ENCODE assay signal across 9 cellular contexts in the genomic region with DNA sequence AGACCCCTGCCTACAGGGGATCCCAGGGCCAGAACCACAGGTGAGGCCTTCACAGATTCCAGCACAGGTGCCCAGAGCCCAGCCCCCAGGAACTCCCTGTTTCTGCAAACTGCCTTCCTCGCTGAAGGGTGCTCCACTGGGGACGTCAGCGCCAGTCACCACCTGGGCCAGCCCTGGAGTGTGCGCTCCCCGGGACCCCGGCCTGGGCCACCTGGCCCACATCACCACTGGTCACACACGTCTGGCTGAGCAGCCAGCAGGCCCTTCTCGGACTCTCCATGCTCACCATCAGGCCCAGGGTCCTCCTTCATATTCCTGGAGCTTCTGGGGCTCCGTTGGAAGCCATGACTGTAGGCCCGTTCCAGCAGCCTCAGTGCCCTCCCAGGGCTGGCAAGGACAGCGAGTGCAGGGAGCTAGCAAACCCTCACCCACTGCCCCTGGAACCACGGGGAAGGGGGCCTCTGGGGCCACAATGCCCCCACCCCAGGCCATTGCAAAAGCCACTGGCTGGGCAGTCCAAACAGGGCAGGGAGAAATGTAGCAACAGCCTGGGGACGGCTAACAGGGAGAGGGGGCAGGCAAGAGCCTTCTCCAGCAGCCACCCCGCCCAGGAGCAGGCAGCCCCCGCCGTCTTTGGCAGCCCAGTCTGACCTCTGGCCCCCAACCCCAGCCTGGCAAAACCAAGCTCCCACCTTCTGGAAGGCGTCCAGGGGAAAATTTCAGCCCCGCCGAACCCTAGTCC. TPM values are rescaled to one million over a fixed set of nuclear protein-coding genes. Genes with fewer than 3 reads are reported as not detected.
DNase-seq lines count a peak whose midpoint lies in the region; ATAC-seq lines count a peak whose summit lies in the region.
"Had no signal": no experiment of that assay in that cellular context is flagged by ENCODE, and none has a peak within 500 bp of the region (broad histone marks: within the 10 kb centered on the region; RNA-seq: fewer than 3 reads in every experiment).

No MANE protein-coding gene starts in this region.

- H3K4me3 ChIP-seq in CD4-positive, CD25-positive, alpha-beta regulatory T cell (ENCODE audit: low read depth, low read length) = no peak overlapping the region

- no peak overlapping the region for H3K27ac Mint-ChIP-seq in CD4-positive, CD25-positive, alpha-beta regulatory T cell
- peak overlapping the region in 1 of 2 donors; percentile 60 for H3K27ac Mint-ChIP-seq in effector memory CD8-positive, alpha-beta T cell
- no peak overlapping the region for H3K27ac Mint-ChIP-seq in natural killer cell treated with Interleukin-12 subunit alpha and Interleukin-12 subunit beta and Interleukin-15 and Interleukin-18, amount 100 ng/mL, for 72 hours

- peaks cover 0 to 6% (median 0%) of the 10 kb centered on the region in 4 donors for H3K4me1 Mint-ChIP-seq in CD4-positive, CD25-positive, alpha-beta regulatory T cell
- H3K4me1 Mint-ChIP-seq in effector memory CD8-positive, alpha-beta T cell (ENCODE audit: low read depth in 2 of 2) = peaks cover 4 to 5% of the 10 kb centered on the region in 2 donors
- H3K4me1 Mint-ChIP-seq in natural killer cell treated with Interleukin-12 subunit alpha and Interleukin-12 subunit beta and Interleukin-15 and Interleukin-18, amount 100 ng/mL, for 72 hours (ENCODE audit: low read depth in 2 of 2) = peaks cover 0 to 3% of the 10 kb centered on the region in 2 donors

- ATAC-seq in CD4-positive, CD25-positive, alpha-beta regulatory T cell (ENCODE audit: low read depth in 2 of 2) = no peak
- no peak for ATAC-seq in effector memory CD8-positive, alpha-beta T cell (replicated peaks)
- no peak for ATAC-seq in natural killer cell treated with Interleukin-12 subunit alpha and Interleukin-12 subunit beta and Interleukin-15 and Interleukin-18, amount 100 ng/mL, for 72 hours
- no peak for ATAC-seq in esophagus mucosa

- H3K4me3 Mint-ChIP-seq in CD4-positive, CD25-positive, alpha-beta regulatory T cell = peak overlapping the region; percentile 68 to 82 (median 74)
- H3K4me3 Mint-ChIP-seq in effector memory CD8-positive, alpha-beta T cell = peak overlapping the region; percentile 72 to 74
- peak overlapping the region; percentile 52 for H3K4me3 Mint-ChIP-seq in natural killer cell treated with Interleukin-12 subunit alpha and Interleukin-12 subunit beta and Interleukin-15 and Interleukin-18, amount 100 ng/mL, for 72 hours

- no peaks in the 10 kb centered on the region for H3K27me3 Mint-ChIP-seq in CD4-positive, CD25-positive, alpha-beta regulatory T cell
- H3K27me3 Mint-ChIP-seq in effector memory CD8-positive, alpha-beta T cell = no peaks in the 10 kb centered on the region
- H3K27me3 Mint-ChIP-seq in natural killer cell treated with Interleukin-12 subunit alpha and Interleukin-12 subunit beta and Interleukin-15 and Interleukin-18, amount 100 ng/mL, for 72 hours = no peaks in the 10 kb centered on the region

- H3K27ac ChIP-seq in CD4-positive, CD25-positive, alpha-beta regulatory T cell (ENCODE audit: insufficient read depth, low read length, poor library complexity, severe bottlenecking) = no peak overlapping the region

- H3K36me3 ChIP-seq in CD4-positive, CD25-positive, alpha-beta regulatory T cell (ENCODE audit: control insufficient read depth, insufficient read depth, low read length) = no peaks in the 10 kb centered on the region

- no peaks in the 10 kb centered on the region for H3K9me3 ChIP-seq in CD4-positive, CD25-positive, alpha-beta regulatory T cell (ENCODE audit: control insufficient read depth in 2 of 2, low read length in 2 of 2)

- no peak for DNase-seq in CD4-positive, CD25-positive, alpha-beta regulatory T cell
- peak; percentile 36 for DNase-seq in NCI-H69 (lab: John Stamatoyannopoulos, UW)
- no peak for DNase-seq in effector memory CD8-positive, alpha-beta T cell
- no peak for DNase-seq in natural killer cell treated with Interleukin-12 subunit alpha and Interleukin-12 subunit beta and Interleukin-15 and Interleukin-18, amount 100 ng/mL, for 72 hours (ENCODE audit: low spot score)
- no peak for DNase-seq in DMS153 treated with DMSO at 0.1 percent for 48 hours (lab: John Stamatoyannopoulos, UW; ENCODE audit: unreplicated experiment)
- no peak for DNase-seq in NCI-H1930 (lab: John Stamatoyannopoulos, UW)
- no peak for DNase-seq in SIG-M5 treated with dmso at 0.1 percent for 504 hours (lab: John Stamatoyannopoulos, UW; ENCODE audit: unreplicated experiment)

- H3K27me3 ChIP-seq in CD4-positive, CD25-positive, alpha-beta regulatory T cell (ENCODE audit: control insufficient read depth, insufficient read depth, low read length) = no peaks in the 10 kb centered on the region

- peaks cover 15% of the 10 kb centered on the region for H3K4me1 ChIP-seq in CD4-positive, CD25-positive, alpha-beta regulatory T cell (ENCODE audit: control insufficient read depth, insufficient read depth, low read length, poor library complexity, severe bottlenecking)

- H3K36me3 Mint-ChIP-seq in CD4-positive, CD25-positive, alpha-beta regulatory T cell = no peaks in the 10 kb centered on the region
- peaks cover 3% of the 10 kb centered on the region for H3K36me3 Mint-ChIP-seq in effector memory CD8-positive, alpha-beta T cell (ENCODE audit: insufficient read depth)
- no peaks in the 10 kb centered on the region for H3K36me3 Mint-ChIP-seq in natural killer cell treated with Interleukin-12 subunit alpha and Interleukin-12 subunit beta and Interleukin-15 and Interleukin-18, amount 100 ng/mL, for 72 hours

- peaks cover 0 to 2% (median 0%) of the 10 kb centered on the region in 7 donors for H3K9me3 Mint-ChIP-seq in CD4-positive, CD25-positive, alpha-beta regulatory T cell
- H3K9me3 Mint-ChIP-seq in effector memory CD8-positive, alpha-beta T cell = no peaks in the 10 kb centered on the region
- H3K9me3 Mint-ChIP-seq in natural killer cell treated with Interleukin-12 subunit alpha and Interleukin-12 subunit beta and Interleukin-15 and Interleukin-18, amount 100 ng/mL, for 72 hours = no peaks in the 10 kb centered on the region

RNA-seq across cellular contexts. Expression of gene AGPAT2, which starts 1.3 kb away (rescaled TPM):
- total RNA-seq in CD4-positive, CD25-positive, alpha-beta regulatory T cell = 11.0 TPM
- polyA plus RNA-seq in CD4-positive, CD25-positive, alpha-beta regulatory T cell = 10 to 100 TPM; 12.0 to 22.1 (median 21.1) TPM
- 1 to 10 TPM; 6.1 to 8.9 TPM for total RNA-seq in natural killer cell treated with Interleukin-12 subunit alpha and Interleukin-12 subunit beta and Interleukin-15 and Interleukin-18, amount 100 ng/mL, for 72 hours
- 91.7 TPM for total RNA-seq in esophagus mucosa

RNA-seq across cellular contexts. Expression of gene EGFL7, which starts 23.2 kb away (rescaled TPM):
- total RNA-seq in CD4-positive, CD25-positive, alpha-beta regulatory T cell = 1.7 TPM
- not detected for polyA plus RNA-seq in CD4-positive, CD25-positive, alpha-beta regulatory T cell
- under 1 TPM; 0.36 to 0.52 TPM for total RNA-seq in natural killer cell treated with Interleukin-12 subunit alpha and Interleukin-12 subunit beta and Interleukin-15 and Interleukin-18, amount 100 ng/mL, for 72 hours
- 13.0 TPM for total RNA-seq in esophagus mucosa

RNA-seq across cellular contexts. Expression of gene DIPK1B, which starts 26.4 kb away (rescaled TPM):
- 1.3 TPM for total RNA-seq in CD4-positive, CD25-positive, alpha-beta regulatory T cell
- polyA plus RNA-seq in CD4-positive, CD25-positive, alpha-beta regulatory T cell = under 1 TPM in 1 of 4 donors, not detected in 3; 0.16 TPM
- total RNA-seq in natural killer cell treated with Interleukin-12 subunit alpha and Interleukin-12 subunit beta and Interleukin-15 and Interleukin-18, amount 100 ng/mL, for 72 hours = not detected
- total RNA-seq in esophagus mucosa = 0.76 TPM

RNA-seq across cellular contexts. Expression of gene LCN10, which starts 56.8 kb away (rescaled TPM):
- total RNA-seq in CD4-positive, CD25-positive, alpha-beta regulatory T cell = 0.30 TPM
- 1 to 10 TPM; 1.6 to 3.9 (median 3.0) TPM for polyA plus RNA-seq in CD4-positive, CD25-positive, alpha-beta regulatory T cell
- total RNA-seq in natural killer cell treated with Interleukin-12 subunit alpha and Interleukin-12 subunit beta and Interleukin-15 and Interleukin-18, amount 100 ng/mL, for 72 hours = under 1 TPM; 0.21 to 0.45 TPM
- 1.3 TPM for total RNA-seq in esophagus mucosa
- total RNA-seq: lung microvascular endothelial cell had no signal
